Comparison of ENCODE assay signal across 15 cellular contexts in genomic region chr6:43435682-43436437, GRCh38. TPM values are rescaled to one million over a fixed set of nuclear protein-coding genes. Genes with fewer than 3 reads are reported as not detected.
DNase-seq lines count a peak whose midpoint lies in the region; ATAC-seq and TF ChIP-seq lines count a peak whose summit lies in the region.
"Had no signal": no experiment of that assay in that cellular context is flagged by ENCODE, and none has a peak within 500 bp of the region (broad histone marks: within the 10 kb centered on the region; RNA-seq: fewer than 3 reads in every experiment).

No MANE protein-coding gene starts in this region.

- peaks cover 16% of the 10 kb centered on the region for H3K4me1 ChIP-seq in right cardiac atrium (ENCODE audit: control insufficient read depth, insufficient read depth, low read length)
- peaks cover 5 to 34% of the 10 kb centered on the region in 2 donors for H3K4me1 ChIP-seq in esophagus (ENCODE audit: control insufficient read depth in 2 of 2, insufficient read depth in 2 of 2, low read length in 1 of 2)
- peaks cover 15% of the 10 kb centered on the region for H3K4me1 ChIP-seq in osteoblast (ENCODE audit: insufficient read depth, low read length)
- H3K4me1 ChIP-seq in vagina = peaks cover 28% of the 10 kb centered on the region
- H3K4me1 ChIP-seq in gastrocnemius medialis = no peaks in the 10 kb centered on the region

- H3K36me3 ChIP-seq in esophagus (ENCODE audit: control insufficient read depth in 2 of 2, insufficient read depth in 2 of 2, low read length in 1 of 2) (peaks cover 0 to 28% of the 10 kb centered on the region in 2 donors), osteoblast (ENCODE audit: insufficient read depth, low read length) (peaks cover 49% of the 10 kb centered on the region), vagina (peaks cover 0 to 14% of the 10 kb centered on the region in 2 donors), gastrocnemius medialis (peaks cover 0 to 40% of the 10 kb centered on the region in 2 donors)

- TF ChIP-seq CTCF in osteoblast (IDR thresholded peaks at IDR 0.05; ENCODE audit: extremely low read depth, low read depth, low read length) (no peak), vagina (IDR thresholded peaks at IDR 0.05) (no peak), gastrocnemius medialis (IDR thresholded peaks at IDR 0.05 in 4 of 5, conservative IDR thresholded peaks at IDR 0.05 in 1 of 5) (no peak)

- H3K4me2 ChIP-seq in osteoblast (ENCODE audit: insufficient read depth, low read length) = no peak overlapping the region

- H4K20me1 ChIP-seq in osteoblast (ENCODE audit: insufficient read depth, low read length) = peaks cover 5% of the 10 kb centered on the region

- intact Hi-C loops in right cardiac atrium (cut with DNase I) (no loop called here), Right ventricle myocardium superior (cut with DNase I) (no loop called here), vagina (cut with DNase I) (no loop called here), gastrocnemius medialis (cut with DNase I; ENCODE audit: low total_unique reads) (no loop called here)

- H3K4me3 ChIP-seq in right cardiac atrium (ENCODE audit: low read length) = no peak overlapping the region
- H3K4me3 ChIP-seq in esophagus (ENCODE audit: low read depth in 1 of 2, low read length in 2 of 2) = no peak overlapping the region
- H3K4me3 ChIP-seq in osteoblast (ENCODE audit: insufficient read depth, low read length) = no peak overlapping the region
- H3K4me3 ChIP-seq in vagina = no peak overlapping the region
- H3K4me3 ChIP-seq in gastrocnemius medialis = no peak overlapping the region
- H3K4me3 ChIP-seq: Peyer's patch, testis had no signal

- in situ Hi-C loops in gastrocnemius medialis (cut with MboI; ENCODE audit: low sequenced_read_pairs in 4 of 4) = no loop called here

- WGBS in right cardiac atrium = 82% methylated on average over 9 of the region's 9 CpGs
- 63 to 72% methylated on average over 9 of the region's 9 CpGs for WGBS in esophagus, 2 donors

- DNase-seq in right cardiac atrium (peak in 1 of 3 donors; percentile 37), Right ventricle myocardium superior (no peak), osteoblast (ENCODE audit: insufficient read length, low spot score, missing footprints) (no peak), vagina (ENCODE audit: extremely low spot score in 2 of 2) (no peak), gastrocnemius medialis (no peak), SKM-1 treated with dmso at 0.1 percent for 144 hours (lab: John Stamatoyannopoulos, UW; ENCODE audit: unreplicated experiment) (no peak)
- DNase-seq in stimulated activated CD4-positive, alpha-beta T cell treated with anti-CD3 and anti-CD28 coated beads, Interleukin-4, amount 100 ng/mL, for 24 hours = no peak
- DNase-seq: activated gamma-delta T cell treated with Interleukin-2 at 50 U/mL for 16 hours, Kasumi-1, NCI-H1436 treated with DMSO at 0.1 percent for 48 hours, NCI-H510A, Peyer's patch, T-helper 2 cell, testis had no signal

- H3K27me3 ChIP-seq in right cardiac atrium (ENCODE audit: control insufficient read depth, insufficient read depth) (no peaks in the 10 kb centered on the region), esophagus (ENCODE audit: control insufficient read depth in 1 of 2, insufficient read depth in 2 of 2, low read length in 2 of 2) (no peaks in the 10 kb centered on the region), osteoblast (ENCODE audit: insufficient read depth, low read length) (no peaks in the 10 kb centered on the region), vagina (no peaks in the 10 kb centered on the region), gastrocnemius medialis (no peaks in the 10 kb centered on the region)
- H3K27me3 ChIP-seq: Peyer's patch, testis had no signal

- H3K27ac ChIP-seq in right cardiac atrium (ENCODE audit: low read length) (peak overlapping the region; percentile 31), esophagus (ENCODE audit: low read depth in 2 of 2, low read length in 1 of 2) (peak overlapping the region; percentile 92 to 94), osteoblast (ENCODE audit: low read depth, low read length) (peak overlapping the region; percentile 14), vagina (peak overlapping the region; percentile 65), gastrocnemius medialis (no peak overlapping the region)
- H3K27ac ChIP-seq: testis had no signal

- H3K9me3 ChIP-seq in right cardiac atrium (ENCODE audit: control insufficient read depth, low read length) (no peaks in the 10 kb centered on the region), esophagus (ENCODE audit: control insufficient read depth in 2 of 2, insufficient read depth in 1 of 2, low read depth in 1 of 2, low read length in 1 of 2) (no peaks in the 10 kb centered on the region), osteoblast (ENCODE audit: low read depth, low read length) (no peaks in the 10 kb centered on the region), vagina (no peaks in the 10 kb centered on the region), gastrocnemius medialis (no peaks in the 10 kb centered on the region)
- H3K9me3 ChIP-seq: Peyer's patch, testis had no signal

- no peak overlapping the region for H2AFZ ChIP-seq in osteoblast (ENCODE audit: low read length)

- peaks cover 9% of the 10 kb centered on the region for H3K79me2 ChIP-seq in osteoblast (ENCODE audit: insufficient read depth, low read length)

- TF ChIP-seq POLR2A in vagina (IDR thresholded peaks at IDR 0.05) = no peak
- TF ChIP-seq POLR2A in gastrocnemius medialis (IDR thresholded peaks at IDR 0.05) = no peak

- ATAC-seq in right cardiac atrium (no peak), Right ventricle myocardium superior (ENCODE audit: poor library complexity) (no peak), gastrocnemius medialis (no peak)

RNA-seq across cellular contexts. Expression of gene ABCC10, which starts 8.5 kb away (rescaled TPM):
- total RNA-seq in right cardiac atrium (10 to 100 TPM; 11.0 to 16.0 (median 14.0) TPM), Right ventricle myocardium superior (9.8 TPM), osteoblast (26.4 and 27.1 TPM in 2 replicates), vagina (22.8 TPM), gastrocnemius medialis (10 to 100 TPM in 1 of 4 donors, 1 to 10 TPM in 3; 5.3 to 11.8 (median 8.6) TPM)
- polyA plus RNA-seq in right cardiac atrium (12.7 TPM), esophagus (10 to 100 TPM; 13.3 to 40.6 TPM)

RNA-seq across cellular contexts. Expression of gene DLK2, which starts 19.5 kb away (rescaled TPM):
- under 1 TPM in 3 of 4 donors, not detected in 1; 0.42 to 0.49 (median 0.47) TPM for total RNA-seq in right cardiac atrium
- polyA plus RNA-seq in right cardiac atrium = 1.1 TPM
- 1.0 TPM for total RNA-seq in Right ventricle myocardium superior
- polyA plus RNA-seq in esophagus = 10 to 100 TPM; 11.3 to 18.7 TPM
- total RNA-seq in osteoblast = 0.29 TPM in 1 of 2 replicates, not detected in the other
- 3.9 TPM for total RNA-seq in vagina
- under 1 TPM in 1 of 4 donors, not detected in 3; 0.20 TPM for total RNA-seq in gastrocnemius medialis
- total RNA-seq: Peyer's patch had no signal

RNA-seq across cellular contexts. Expression of gene TJAP1, which starts 41.5 kb away (rescaled TPM):
- total RNA-seq in right cardiac atrium = 10 to 100 TPM; 17.2 to 23.9 (median 20.1) TPM
- 15.5 TPM for polyA plus RNA-seq in right cardiac atrium
- total RNA-seq in Right ventricle myocardium superior = 20.5 TPM
- polyA plus RNA-seq in esophagus = 10 to 100 TPM; 10.5 to 15.1 TPM
- 14.5 and 16.2 TPM in 2 replicates for total RNA-seq in osteoblast
- 27.5 TPM for total RNA-seq in vagina
- 10 to 100 TPM; 28.8 to 45.2 (median 37.7) TPM for total RNA-seq in gastrocnemius medialis

Comparison
In these comparisons a context has a peak if more than half of its experiments do, and no peak if none do; other contexts are left out.
1. H3K27ac ChIP-seq: peak in right cardiac atrium (single experiment), esophagus (2 of 2), osteoblast (single experiment) and vagina (single experiment); none in gastrocnemius medialis (0 of 4).